ENCODE assay signal across 1 cellular context in genomic region chr7:12684733-12685132, GRCh38.
TF ChIP-seq lines count a peak whose summit lies in the region.

No MANE protein-coding gene starts in this region.

TF ChIP-seq in K562, 482 proteins besides CTCF, POLR2A, EP300 and RAD21 (continued from another document):
- TF ChIP-seq CHAMP1 (IDR thresholded peaks at IDR 0.05): peak; percentile 72
- TF ChIP-seq ZBTB33 (CRISPR knock-in tag; IDR thresholded peaks at IDR 0.05): peak; percentile 54; the same call in 1 of the 2 replicates
- no peak for TF ChIP-seq CREB3 (tag; conservative IDR thresholded peaks at IDR 0.05; ENCODE audit: low read depth)
- no peak for TF ChIP-seq XRCC3 (IDR thresholded peaks at IDR 0.05)
